Comparison of ENCODE assay signal across 9 cellular contexts in genomic region chr19:50657672-50658437, GRCh38. TPM values are rescaled to one million over a fixed set of nuclear protein-coding genes. Genes with fewer than 3 reads are reported as not detected.
DNase-seq lines count a peak whose midpoint lies in the region; ATAC-seq and FAIRE-seq lines count a peak whose summit lies in the region.
"Had no signal": no experiment of that assay in that cellular context is flagged by ENCODE, and none has a peak within 500 bp of the region (broad histone marks: within the 10 kb centered on the region; RNA-seq: fewer than 3 reads in every experiment).

No MANE protein-coding gene starts in this region.

- H3K27ac ChIP-seq in HUES6 (ENCODE audit: low read depth, low read length) (peak overlapping the region; percentile 67), SK-N-MC (peak overlapping the region; percentile 80), subcutaneous abdominal adipose tissue (ENCODE audit: low read depth, low read length) (no peak overlapping the region)

- CTCF ChIA-PET in activated naive CD4-positive, alpha-beta T cell treated with anti-CD3 and anti-CD28 coated beads for 36 hours (lab: Charles Lee) = no interaction called here

- DNase-seq in EL (peak; percentile 100), SK-N-MC (ENCODE audit: low read depth, low spot score) (peak; percentile 94), frontal cortex (ENCODE audit: low spot score in 2 of 2) (peak; percentile 91 to 94), nucleus accumbens (lab: John Stamatoyannopoulos, UW) (peak; percentile 46 to 100 (median 97))
- DNase-seq in activated naive CD4-positive, alpha-beta T cell treated with anti-CD3 and anti-CD28 coated beads for 36 hours = peak; percentile 96

- FAIRE-seq in frontal cortex (lab: Jason Lieb, UNC) = no peak

- H3K9me3 ChIP-seq in HUES6 (ENCODE audit: control insufficient read depth, insufficient read depth, low read depth, low read length) = peaks cover 5% of the 10 kb centered on the region; the same call in 1 of the 2 replicates
- no peaks in the 10 kb centered on the region for H3K9me3 ChIP-seq in SK-N-MC (ENCODE audit: low read depth, low read length)
- H3K9me3 ChIP-seq in subcutaneous abdominal adipose tissue (ENCODE audit: control insufficient read depth in 5 of 5, low read length in 5 of 5) = peaks cover 0 to 14% (median 10%) of the 10 kb centered on the region in 5 donors

- H3K36me3 Mint-ChIP-seq in activated naive CD4-positive, alpha-beta T cell treated with anti-CD3 and anti-CD28 coated beads for 36 hours (ENCODE audit: low read depth) = peaks cover 8% of the 10 kb centered on the region

- peak overlapping the region; percentile 73 for H3K9ac ChIP-seq in HUES6 (ENCODE audit: low read length)
- peak overlapping the region; percentile 87 for H3K9ac ChIP-seq in SK-N-MC (ENCODE audit: insufficient read length)
- no peak overlapping the region for H3K9ac ChIP-seq in subcutaneous abdominal adipose tissue (ENCODE audit: low read length in 5 of 5)

- H3K36me3 ChIP-seq in HUES6 (ENCODE audit: control insufficient read depth, insufficient read depth, low read length) = no peaks in the 10 kb centered on the region
- no peaks in the 10 kb centered on the region for H3K36me3 ChIP-seq in SK-N-MC (ENCODE audit: insufficient read depth, low read length)
- no peaks in the 10 kb centered on the region for H3K36me3 ChIP-seq in subcutaneous abdominal adipose tissue (ENCODE audit: control insufficient read depth in 5 of 5, insufficient read depth in 5 of 5, low read length in 5 of 5)

- H3K4me1 Mint-ChIP-seq in activated naive CD4-positive, alpha-beta T cell treated with anti-CD3 and anti-CD28 coated beads for 36 hours (ENCODE audit: low read depth) = peaks cover 19% of the 10 kb centered on the region

- H3K9me3 Mint-ChIP-seq in activated naive CD4-positive, alpha-beta T cell treated with anti-CD3 and anti-CD28 coated beads for 36 hours = no peaks in the 10 kb centered on the region

- no peak for ATAC-seq in HG03025 (IDR thresholded peaks at IDR 0.05; ENCODE audit: low FRiP score, unreplicated experiment)

- H3K27me3 ChIP-seq in HUES6 (ENCODE audit: control insufficient read depth, insufficient read depth, low read length) (peaks cover 23% of the 10 kb centered on the region), subcutaneous abdominal adipose tissue (ENCODE audit: control insufficient read depth in 5 of 5, insufficient read depth in 4 of 5, low read length in 5 of 5) (peaks cover 35 to 53% (median 39%) of the 10 kb centered on the region in 5 donors)

- H3K27me3 Mint-ChIP-seq in activated naive CD4-positive, alpha-beta T cell treated with anti-CD3 and anti-CD28 coated beads for 36 hours (ENCODE audit: low read depth) = peaks cover 73% of the 10 kb centered on the region

- H3K4me3 Mint-ChIP-seq in activated naive CD4-positive, alpha-beta T cell treated with anti-CD3 and anti-CD28 coated beads for 36 hours = peak overlapping the region; percentile 81

- H3K4me3 ChIP-seq in HUES6 (ENCODE audit: low read depth, low read length) = peak overlapping the region; percentile 90
- H3K4me3 ChIP-seq in SK-N-MC = peak overlapping the region; percentile 93
- peak overlapping the region in 4 of 5 donors; percentile 47 to 63 (median 54) for H3K4me3 ChIP-seq in subcutaneous abdominal adipose tissue (ENCODE audit: low read depth in 1 of 5, low read length in 5 of 5)

- intact Hi-C loops in activated naive CD4-positive, alpha-beta T cell treated with anti-CD3 and anti-CD28 coated beads for 36 hours (cut with micrococcal nuclease) = loop anchor here (1.0 to 10.0 kb wide), 4 partner anchors 49 to 293 kb away; partner anchors contain the start of genes JOSD2 and NAPSA

- H3K4me1 ChIP-seq in HUES6 (ENCODE audit: control insufficient read depth, insufficient read depth, low read length) = peaks cover 8% of the 10 kb centered on the region
- peaks cover 0 to 16% (median 10%) of the 10 kb centered on the region in 5 donors for H3K4me1 ChIP-seq in subcutaneous abdominal adipose tissue (ENCODE audit: control insufficient read depth in 5 of 5, insufficient read depth in 5 of 5, low read length in 5 of 5)

- peak overlapping the region; percentile 73 for H3K27ac Mint-ChIP-seq in activated naive CD4-positive, alpha-beta T cell treated with anti-CD3 and anti-CD28 coated beads for 36 hours

RNA-seq across cellular contexts. Expression of gene C19orf81, which starts 8.6 kb away (rescaled TPM):
- 1 to 10 TPM; 1.5 to 1.7 TPM for total RNA-seq in activated naive CD4-positive, alpha-beta T cell treated with anti-CD3 and anti-CD28 coated beads for 36 hours
- total RNA-seq in frontal cortex = not detected
- total RNA-seq: mononuclear cell had no signal

RNA-seq across cellular contexts. Expression of gene SYT3, which starts 18.2 kb away (rescaled TPM):
- total RNA-seq in activated naive CD4-positive, alpha-beta T cell treated with anti-CD3 and anti-CD28 coated beads for 36 hours = not detected
- total RNA-seq in frontal cortex = 20.4 TPM
- total RNA-seq: mononuclear cell had no signal

Comparison
In these comparisons a context has a peak if more than half of its experiments do, and no peak if none do; other contexts are left out.
1. H3K9ac ChIP-seq: peak in HUES6 (single experiment) and SK-N-MC (single experiment); none in subcutaneous abdominal adipose tissue (0 of 5).
2. RNA of gene SYT3, which starts 18.2 kb away (total RNA-seq): 20.4 TPM in frontal cortex (single experiment); not detected in activated naive CD4-positive, alpha-beta T cell treated with anti-CD3 and anti-CD28 coated beads for 36 hours; every median in the first group is over 10 times any median in the second.
3. Peak in every context shown above with its lines, with median percentiles within 50 percentile points of each other: DNase-seq and H3K4me3 ChIP-seq.